Comparison of ENCODE assay signal across 10 cellular contexts in the genomic region with DNA sequence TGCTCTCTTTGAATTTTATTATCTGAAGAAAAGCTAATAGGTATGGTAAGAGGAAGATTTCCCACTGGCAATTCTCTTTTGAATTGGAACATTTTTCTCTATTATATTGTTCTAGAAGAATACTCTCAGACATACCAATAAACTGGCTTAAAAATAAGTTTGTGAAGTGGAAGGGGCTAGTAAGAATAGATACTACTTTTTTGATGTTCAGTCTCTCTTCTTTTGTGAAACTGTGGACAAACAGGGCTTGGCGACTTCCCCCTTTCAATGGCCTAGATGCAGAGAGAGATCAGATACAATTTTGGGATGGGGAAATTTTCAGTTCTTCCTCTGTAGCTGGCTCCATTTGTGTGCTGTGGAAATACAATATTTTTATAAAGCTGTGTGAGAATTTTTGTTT.
DNase-seq lines count a peak whose midpoint lies in the region; ATAC-seq lines count a peak whose summit lies in the region.
"Had no signal": no experiment of that assay in that cellular context is flagged by ENCODE, and none has a peak within 500 bp of the region (broad histone marks: within the 10 kb centered on the region; RNA-seq: fewer than 3 reads in every experiment).

No MANE protein-coding gene starts in this region.

- DNase-seq in DMS 273 (lab: John Stamatoyannopoulos, UW; ENCODE audit: unreplicated experiment) (peak; percentile 51), DMS 273 treated with DMSO at 0.1 percent for 48 hours (lab: John Stamatoyannopoulos, UW) (no peak), astrocyte of the hippocampus (ENCODE audit: low read depth, low spot score) (peak; percentile 28), iris pigment epithelial cell (ENCODE audit: low read depth) (peak; percentile 26)
- DNase-seq: T-helper 2 cell had no signal

- H3K4me3 ChIP-seq in subcutaneous abdominal adipose tissue (ENCODE audit: low read depth in 1 of 5, low read length in 5 of 5), result peak overlapping the region; percentile 64 to 92 (median 80)

- H3K9ac ChIP-seq in subcutaneous abdominal adipose tissue (ENCODE audit: low read length in 5 of 5), result peak overlapping the region; percentile 73 to 97 (median 83)

- H3K27ac ChIP-seq in subcutaneous abdominal adipose tissue (ENCODE audit: low read depth, low read length), result peak overlapping the region; percentile 95
- H3K27ac ChIP-seq: 22Rv1 had no signal

- ATAC-seq in GM21390 (IDR thresholded peaks at IDR 0.05; ENCODE audit: unreplicated experiment), result no peak
- no peak for ATAC-seq in GM18907 (IDR thresholded peaks at IDR 0.05; ENCODE audit: unreplicated experiment)
- ATAC-seq in GM18873 (IDR thresholded peaks at IDR 0.05; ENCODE audit: low FRiP score, unreplicated experiment), result no peak

- no peaks in the 10 kb centered on the region for H3K36me3 ChIP-seq in subcutaneous abdominal adipose tissue (ENCODE audit: control insufficient read depth in 5 of 5, insufficient read depth in 5 of 5, low read length in 5 of 5)

- H3K27me3 ChIP-seq in subcutaneous abdominal adipose tissue (ENCODE audit: control insufficient read depth in 5 of 5, insufficient read depth in 4 of 5, low read length in 5 of 5), result no peaks in the 10 kb centered on the region

- H3K4me1 ChIP-seq in subcutaneous abdominal adipose tissue (ENCODE audit: control insufficient read depth in 5 of 5, insufficient read depth in 5 of 5, low read length in 5 of 5), result peaks cover 0 to 49% (median 35%) of the 10 kb centered on the region in 5 donors

- no peaks in the 10 kb centered on the region for H3K9me3 ChIP-seq in subcutaneous abdominal adipose tissue (ENCODE audit: control insufficient read depth in 5 of 5, low read length in 5 of 5)
